In genomic region chr3:162134571-162134970, GRCh38 we compare ENCODE assay signal across 12 cellular contexts.
DNase-seq lines count a peak whose midpoint lies in the region; ATAC-seq and TF ChIP-seq lines count a peak whose summit lies in the region.
"Had no signal": no experiment of that assay in that cellular context is flagged by ENCODE, and none has a peak within 500 bp of the region (broad histone marks: within the 10 kb centered on the region; RNA-seq: fewer than 3 reads in every experiment).

No MANE protein-coding gene starts in this region.

- CTCF ChIA-PET in WTC11 (lab: Charles Lee), result no interaction called here

- TF ChIP-seq CTCF in WTC11 (IDR thresholded peaks at IDR 0.05) (no peak), ovary (IDR thresholded peaks at IDR 0.05) (no peak)

- POLR2A ChIA-PET in WTC11 (lab: Charles Lee), result no interaction called here

- H3K27me3 ChIP-seq in ovary, result no peaks in the 10 kb centered on the region

- H3K27ac ChIP-seq in ovary, result no peak overlapping the region
- H3K27ac ChIP-seq: parathyroid adenoma, VCaP had no signal

- no peaks in the 10 kb centered on the region for H3K9me3 ChIP-seq in ovary

- H3K36me3 ChIP-seq in ovary, result no peaks in the 10 kb centered on the region

- intact Hi-C loops in ovary (cut with DNase I), result no loop called here

- WGBS in ovary, 3 donors, result 71 to 86% (median 79%) methylated on average over 4 of the region's 4 CpGs

- no peak for DNase-seq in activated naive CD4-positive, alpha-beta T cell treated with anti-CD3 and anti-CD28 coated beads, Interleukin-2, amount 50 U/mL, for 72 hours (ENCODE audit: low spot score in 2 of 2)
- DNase-seq in activated naive CD4-positive, alpha-beta T cell treated with Interleukin-2 at 50 U/mL for 16 hours, result no peak
- DNase-seq in Kasumi-1 (lab: John Stamatoyannopoulos, UW), result peak; percentile 98 to 99
- DNase-seq in WTC11 (ENCODE audit: low spot score), result no peak
- no peak for DNase-seq in stimulated activated naive B cell treated with anti-CD40 and anti-IgM and Interleukin-4, amounts not matched to agents 10 μg/mL and 1 μg/mL and 100 μg/mL, for 72 hours
- DNase-seq in NCI-H345 (lab: John Stamatoyannopoulos, UW), result no peak
- DNase-seq in ovary, result no peak
- DNase-seq: DMS 273 treated with DMSO at 0.1 percent for 48 hours; stimulated activated CD4-positive, alpha-beta T cell treated with anti-CD3 and anti-CD28 coated beads, Interleukin-1b, Interleukin-23, amount 100 ng/mL, for 48 hours had no signal

- H3K4me1 Mint-ChIP-seq in WTC11, result no peaks in the 10 kb centered on the region
- H3K4me1 Mint-ChIP-seq in stimulated activated naive B cell treated with anti-CD40 and anti-IgM and Interleukin-4, amounts not matched to agents 10 μg/mL and 1 μg/mL and 100 μg/mL, for 72 hours, result no peaks in the 10 kb centered on the region

- no peak overlapping the region for H3K4me3 ChIP-seq in ovary

- ATAC-seq in activated naive CD4-positive, alpha-beta T cell treated with anti-CD3 and anti-CD28 coated beads, Interleukin-2, amount 50 U/mL, for 72 hours, result peak; percentile 59 to 65
- ATAC-seq in WTC11 (peak; percentile 26; the same call in 1 of the 2 replicates), GM21447 (IDR thresholded peaks at IDR 0.05; ENCODE audit: unreplicated experiment) (no peak)
- peak; percentile 21 to 22 for ATAC-seq in stimulated activated naive B cell treated with anti-CD40 and anti-IgM and Interleukin-4, amounts not matched to agents 10 μg/mL and 1 μg/mL and 100 μg/mL, for 72 hours (replicated peaks)

- no peak for TF ChIP-seq EP300 in ovary (IDR thresholded peaks at IDR 0.05)

- H3K9me3 Mint-ChIP-seq in activated naive CD4-positive, alpha-beta T cell treated with anti-CD3 and anti-CD28 coated beads, Interleukin-2, amount 50 U/mL, for 72 hours, result no peaks in the 10 kb centered on the region
- no peaks in the 10 kb centered on the region for H3K9me3 Mint-ChIP-seq in WTC11
- no peaks in the 10 kb centered on the region for H3K9me3 Mint-ChIP-seq in stimulated activated naive B cell treated with anti-CD40 and anti-IgM and Interleukin-4, amounts not matched to agents 10 μg/mL and 1 μg/mL and 100 μg/mL, for 72 hours

- H3K27ac Mint-ChIP-seq in activated naive CD4-positive, alpha-beta T cell treated with anti-CD3 and anti-CD28 coated beads, Interleukin-2, amount 50 U/mL, for 72 hours, result no peak overlapping the region
- H3K27ac Mint-ChIP-seq in WTC11, result no peak overlapping the region
- H3K27ac Mint-ChIP-seq in stimulated activated naive B cell treated with anti-CD40 and anti-IgM and Interleukin-4, amounts not matched to agents 10 μg/mL and 1 μg/mL and 100 μg/mL, for 72 hours, result no peak overlapping the region

- H3K4me1 ChIP-seq in ovary (ENCODE audit: insufficient read depth), result no peaks in the 10 kb centered on the region
- H3K4me1 ChIP-seq: parathyroid adenoma had no signal

- H3K36me3 Mint-ChIP-seq in activated naive CD4-positive, alpha-beta T cell treated with anti-CD3 and anti-CD28 coated beads, Interleukin-2, amount 50 U/mL, for 72 hours, result no peaks in the 10 kb centered on the region
- no peaks in the 10 kb centered on the region for H3K36me3 Mint-ChIP-seq in WTC11
- H3K36me3 Mint-ChIP-seq in stimulated activated naive B cell treated with anti-CD40 and anti-IgM and Interleukin-4, amounts not matched to agents 10 μg/mL and 1 μg/mL and 100 μg/mL, for 72 hours, result no peaks in the 10 kb centered on the region

- no peaks in the 10 kb centered on the region for H3K27me3 Mint-ChIP-seq in WTC11 (ENCODE audit: low read depth)
- H3K27me3 Mint-ChIP-seq in stimulated activated naive B cell treated with anti-CD40 and anti-IgM and Interleukin-4, amounts not matched to agents 10 μg/mL and 1 μg/mL and 100 μg/mL, for 72 hours, result no peaks in the 10 kb centered on the region

- no peak for TF ChIP-seq POLR2A in ovary (IDR thresholded peaks at IDR 0.05)

- H3K4me3 Mint-ChIP-seq in WTC11, result no peak overlapping the region
- no peak overlapping the region for H3K4me3 Mint-ChIP-seq in stimulated activated naive B cell treated with anti-CD40 and anti-IgM and Interleukin-4, amounts not matched to agents 10 μg/mL and 1 μg/mL and 100 μg/mL, for 72 hours

TF ChIP-seq in WTC11, 78 proteins besides CTCF, POLR2A, EP300 and RAD21:
- TF ChIP-seq ZNF138 (CRISPR knock-in tag; conservative IDR thresholded peaks at IDR 0.05) (no peak), MAX (CRISPR knock-in tag; IDR thresholded peaks at IDR 0.05) (no peak), GTF2I (CRISPR knock-in tag; conservative IDR thresholded peaks at IDR 0.05) (no peak), E2F1 (CRISPR knock-in tag; IDR thresholded peaks at IDR 0.05) (no peak)

Comparison
In these comparisons a context has a peak if more than half of its experiments do, and no peak if none do; other contexts are left out.
1. DNase-seq: peak in Kasumi-1 (2 of 2); none in activated naive CD4-positive, alpha-beta T cell treated with anti-CD3 and anti-CD28 coated beads, Interleukin-2, amount 50 U/mL, for 72 hours (0 of 2), activated naive CD4-positive, alpha-beta T cell treated with Interleukin-2 at 50 U/mL for 16 hours (single experiment), WTC11 (single experiment), stimulated activated naive B cell treated with anti-CD40 and anti-IgM and Interleukin-4, amounts not matched to agents 10 μg/mL and 1 μg/mL and 100 μg/mL, for 72 hours (single experiment), NCI-H345 (single experiment) and ovary (0 of 5).